Comparison of ENCODE assay signal across 11 cellular contexts in the genomic region with DNA sequence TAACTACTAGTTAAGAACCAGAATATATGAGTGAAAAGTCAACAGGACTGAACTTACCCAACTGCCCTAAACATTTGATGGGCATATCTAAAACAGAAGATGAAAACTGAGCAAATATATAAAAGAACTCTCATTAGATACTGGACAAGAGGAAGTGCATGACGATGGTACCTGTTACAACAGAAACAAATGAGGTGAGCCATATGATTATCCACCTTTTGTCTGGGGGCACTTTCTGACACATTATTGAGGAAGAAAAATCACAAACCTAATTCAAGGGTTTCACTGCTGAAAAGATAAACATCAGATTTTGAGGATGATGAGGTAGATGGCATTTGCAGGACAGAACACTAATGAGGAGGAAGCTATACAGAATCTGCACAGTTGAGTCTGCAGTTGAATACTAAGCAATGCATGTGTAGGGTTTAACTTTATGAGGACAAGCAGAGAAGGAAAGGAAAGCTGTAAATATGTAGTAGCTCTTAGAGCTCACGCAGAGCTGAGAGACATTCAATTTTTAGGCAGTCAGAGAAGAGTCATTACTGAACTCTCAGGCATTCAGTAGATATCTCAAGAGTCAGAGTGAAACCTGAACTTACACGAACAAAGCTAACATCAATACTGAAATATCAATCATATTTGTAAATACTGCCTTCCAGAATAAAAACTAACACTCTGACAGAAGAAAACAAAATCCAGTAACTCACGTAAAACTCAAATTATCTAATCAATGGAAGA.
DNase-seq lines count a peak whose midpoint lies in the region; ATAC-seq lines count a peak whose summit lies in the region.
"Had no signal": no experiment of that assay in that cellular context is flagged by ENCODE, and none has a peak within 500 bp of the region (broad histone marks: within the 10 kb centered on the region; RNA-seq: fewer than 3 reads in every experiment).

No MANE protein-coding gene starts in this region.

- ATAC-seq in GM18861 (IDR thresholded peaks at IDR 0.05; ENCODE audit: unreplicated experiment), result peak; percentile 94
- ATAC-seq in GM21390 (IDR thresholded peaks at IDR 0.05; ENCODE audit: unreplicated experiment), result peak; percentile 93
- peak; percentile 94 for ATAC-seq in HG03095 (IDR thresholded peaks at IDR 0.05; ENCODE audit: unreplicated experiment)
- ATAC-seq in activated T-helper 17 cell treated with anti-CD3 and anti-CD28 coated beads, Interleukin-2, amount 50 U/mL, for 72 hours (replicated peaks), result peak; percentile 96

- DNase-seq in occipital lobe (lab: John Stamatoyannopoulos, UW) (no peak), NCI-H1436 (lab: John Stamatoyannopoulos, UW) (no peak), DMS53 treated with DMSO at 0.1 percent for 48 hours (lab: John Stamatoyannopoulos, UW; ENCODE audit: unreplicated experiment) (no peak), OCI-M2 (lab: John Stamatoyannopoulos, UW; ENCODE audit: unreplicated experiment) (no peak)
- DNase-seq: activated naive CD4-positive, alpha-beta T cell treated with anti-CD3 and anti-CD28 coated beads, Interleukin-2, amount 10 ng/mL, durations not matched to agents 7 days and 5 days; IMR-90; NCI-H524 had no signal

- peaks cover 3% of the 10 kb centered on the region for H3K9me3 Mint-ChIP-seq in activated T-helper 17 cell treated with anti-CD3 and anti-CD28 coated beads, Interleukin-2, amount 50 U/mL, for 72 hours

- H3K27ac Mint-ChIP-seq in activated T-helper 17 cell treated with anti-CD3 and anti-CD28 coated beads, Interleukin-2, amount 50 U/mL, for 72 hours, result peak overlapping the region; percentile 89
- H3K27ac Mint-ChIP-seq: activated naive CD4-positive, alpha-beta T cell treated with anti-CD3 and anti-CD28 coated beads, Interleukin-2, amount 10 ng/mL, durations not matched to agents 7 days and 5 days had no signal

- H3K27me3 Mint-ChIP-seq in activated T-helper 17 cell treated with anti-CD3 and anti-CD28 coated beads, Interleukin-2, amount 50 U/mL, for 72 hours, result no peaks in the 10 kb centered on the region
- H3K27me3 Mint-ChIP-seq: activated naive CD4-positive, alpha-beta T cell treated with anti-CD3 and anti-CD28 coated beads, Interleukin-2, amount 10 ng/mL, durations not matched to agents 7 days and 5 days had no signal

- peak overlapping the region; percentile 50 for H3K4me3 Mint-ChIP-seq in activated T-helper 17 cell treated with anti-CD3 and anti-CD28 coated beads, Interleukin-2, amount 50 U/mL, for 72 hours
- H3K4me3 Mint-ChIP-seq: activated naive CD4-positive, alpha-beta T cell treated with anti-CD3 and anti-CD28 coated beads, Interleukin-2, amount 10 ng/mL, durations not matched to agents 7 days and 5 days had no signal

- H3K36me3 Mint-ChIP-seq in activated T-helper 17 cell treated with anti-CD3 and anti-CD28 coated beads, Interleukin-2, amount 50 U/mL, for 72 hours (ENCODE audit: low read depth), result peaks cover 83% of the 10 kb centered on the region

- H3K4me1 Mint-ChIP-seq in activated T-helper 17 cell treated with anti-CD3 and anti-CD28 coated beads, Interleukin-2, amount 50 U/mL, for 72 hours, result peaks cover 10% of the 10 kb centered on the region
